ENCODE assay signal across 12 cellular contexts in genomic region chr3:65524544-65525070, GRCh38.
"Had no signal": no experiment of that assay in that cellular context is flagged by ENCODE, and none has a peak within 500 bp of the region (broad histone marks: within the 10 kb centered on the region; RNA-seq: fewer than 3 reads in every experiment).

No MANE protein-coding gene starts in this region.

- H2AFZ ChIP-seq: parathyroid adenoma had no signal

- H3K27me3 Mint-ChIP-seq: activated CD4-positive, alpha-beta T cell treated with anti-CD3 and anti-CD28 coated beads, Interleukin-2, amount 10 ng/mL, durations not matched to agents 7 days and 5 days; activated T-helper 17 cell treated with anti-CD3 and anti-CD28 coated beads, Interleukin-2, amount 50 U/mL, for 72 hours had no signal

- H3K27ac ChIP-seq: colonic mucosa, parathyroid adenoma, skin epidermis had no signal

- H3K9me3 Mint-ChIP-seq: activated CD4-positive, alpha-beta T cell treated with anti-CD3 and anti-CD28 coated beads, Interleukin-2, amount 10 ng/mL, durations not matched to agents 7 days and 5 days had no signal

- H3K9ac ChIP-seq: parathyroid adenoma had no signal

- FAIRE-seq: TTC549 had no signal

- H3K36me3 ChIP-seq: colonic mucosa had no signal

- H3K4me1 Mint-ChIP-seq: activated CD4-positive, alpha-beta T cell treated with anti-CD3 and anti-CD28 coated beads, Interleukin-2, amount 10 ng/mL, durations not matched to agents 7 days and 5 days; activated T-helper 17 cell treated with anti-CD3 and anti-CD28 coated beads, Interleukin-2, amount 50 U/mL, for 72 hours had no signal

- H3K4me3 Mint-ChIP-seq: activated CD4-positive, alpha-beta T cell treated with anti-CD3 and anti-CD28 coated beads, Interleukin-2, amount 10 ng/mL, durations not matched to agents 7 days and 5 days; activated naive CD4-positive, alpha-beta T cell treated with anti-CD3 and anti-CD28 coated beads for 36 hours; activated T-helper 17 cell treated with anti-CD3 and anti-CD28 coated beads, Interleukin-2, amount 50 U/mL, for 72 hours had no signal

- H3K9me3 ChIP-seq: colonic mucosa had no signal

- H3K4me3 ChIP-seq: colonic mucosa, skin epidermis had no signal

- ATAC-seq: activated T-helper 17 cell treated with anti-CD3 and anti-CD28 coated beads, Interleukin-2, amount 50 U/mL, for 72 hours had no signal

- H3K4me1 ChIP-seq: colonic mucosa, parathyroid adenoma had no signal

- H3K27me3 ChIP-seq: colonic mucosa had no signal

- DNase-seq: activated CD4-positive, alpha-beta T cell treated with anti-CD3 and anti-CD28 coated beads, Interleukin-2, amount 10 ng/mL, durations not matched to agents 7 days and 5 days; activated CD4-positive, CD25-positive, alpha-beta regulatory T cell; activated CD8-positive, alpha-beta memory T cell treated with anti-CD3 and anti-CD28 coated beads for 24 hours; activated naive CD4-positive, alpha-beta T cell treated with anti-CD3 and anti-CD28 coated beads for 36 hours; caudate nucleus; colonic mucosa; effector memory CD4-positive, alpha-beta T cell; hippocampal formation had no signal

- H3K79me2 ChIP-seq: parathyroid adenoma had no signal

- H3K27ac Mint-ChIP-seq: activated CD4-positive, alpha-beta T cell treated with anti-CD3 and anti-CD28 coated beads, Interleukin-2, amount 10 ng/mL, durations not matched to agents 7 days and 5 days; activated naive CD4-positive, alpha-beta T cell treated with anti-CD3 and anti-CD28 coated beads for 36 hours; activated T-helper 17 cell treated with anti-CD3 and anti-CD28 coated beads, Interleukin-2, amount 50 U/mL, for 72 hours had no signal
